In genomic region chr5:123512631-123513461, GRCh38 we compare ENCODE assay signal across 8 cellular contexts. TPM values are rescaled to one million over a fixed set of nuclear protein-coding genes. Genes with fewer than 3 reads are reported as not detected.
DNase-seq lines count a peak whose midpoint lies in the region; ATAC-seq and TF ChIP-seq lines count a peak whose summit lies in the region.

No MANE protein-coding gene starts in this region.

- H3K27ac ChIP-seq in adrenal gland (peak overlapping the region in 4 of 5 donors; percentile 84 to 98 (median 94)), hepatocyte (peak overlapping the region; percentile 90)

- no peaks in the 10 kb centered on the region for H3K9me3 ChIP-seq in adrenal gland (replicated peaks in 1 of 3)
- no peaks in the 10 kb centered on the region for H3K9me3 ChIP-seq in hepatocyte (ENCODE audit: low read depth)

- no peaks in the 10 kb centered on the region for H3K9me2 ChIP-seq in hepatocyte (replicated peaks; ENCODE audit: insufficient read depth)

- TF ChIP-seq CTCF in adrenal gland (IDR thresholded peaks at IDR 0.05): no peak
- TF ChIP-seq CTCF in hepatocyte (IDR thresholded peaks at IDR 0.05; ENCODE audit: poor library complexity): no peak

- H3K27me3 ChIP-seq in adrenal gland (no peaks in the 10 kb centered on the region), hepatocyte (no peaks in the 10 kb centered on the region)

- intact Hi-C loops in adrenal gland (cut with DNase I): no loop called here

- H3K4me3 ChIP-seq in adrenal gland (peak overlapping the region in 3 of 4 donors; percentile 5 to 93 (median 87)), hepatocyte (peak overlapping the region; percentile 39)

- H3K4me2 ChIP-seq in hepatocyte: peak overlapping the region; percentile 84

- WGBS in adrenal gland, 4 donors: 0 to 2% (median 1%) methylated on average over 9 to 46 of the region's 46 CpGs
- under 1% methylated on average over 7 of the region's 46 CpGs for WGBS in hepatocyte (ENCODE audit: low lambda C conversion rate, missing lambda C conversion rate)

- no peak for TF ChIP-seq POLR2A in adrenal gland (IDR thresholded peaks at IDR 0.05)

- ATAC-seq in GM19025 (IDR thresholded peaks at IDR 0.05; ENCODE audit: low read depth, unreplicated experiment): peak; percentile 20
- peak; percentile 29 for ATAC-seq in HG03342 (IDR thresholded peaks at IDR 0.05; ENCODE audit: unreplicated experiment)
- peak; percentile 20 for ATAC-seq in SK-N-SH treated with all-trans-retinoic acid at 6 μM for 48 hours

- H3K79me2 ChIP-seq in hepatocyte: peaks cover 51% of the 10 kb centered on the region

- H3K4me1 ChIP-seq in adrenal gland (replicated peaks in 1 of 2) (peaks cover 0 to 12% of the 10 kb centered on the region in 2 donors), hepatocyte (ENCODE audit: insufficient read depth) (peaks cover 9% of the 10 kb centered on the region)

- H4K20me1 ChIP-seq in hepatocyte (ENCODE audit: insufficient read depth, poor library complexity, severe bottlenecking): peaks cover 17% of the 10 kb centered on the region

- DNase-seq in AG08396 (ENCODE audit: low spot score): peak; percentile 27
- peak in 6 of 7 donors; percentile 8 to 56 (median 39) for DNase-seq in adrenal gland
- DNase-seq in hepatocyte (ENCODE audit: low spot score): peak; percentile 41
- peak; percentile 65 for DNase-seq in retina
- no peak for DNase-seq in NCI-H2196 (lab: John Stamatoyannopoulos, UW; ENCODE audit: unreplicated experiment)

- peak overlapping the region; percentile 44 for H2AFZ ChIP-seq in hepatocyte

- no peaks in the 10 kb centered on the region for H3K36me3 ChIP-seq in adrenal gland (replicated peaks in 1 of 2)
- no peaks in the 10 kb centered on the region for H3K36me3 ChIP-seq in hepatocyte (replicated peaks; ENCODE audit: insufficient read depth, low read depth)

TF ChIP-seq in SK-N-SH treated with all-trans-retinoic acid at 6 μM for 48 hours, 23 proteins besides CTCF, POLR2A, EP300 and RAD21:
- TF ChIP-seq ZFP30 (CRISPR knock-in tag; IDR thresholded peaks at IDR 0.05) (no peak), ISL1 (CRISPR knock-in tag; IDR thresholded peaks at IDR 0.05) (no peak), CREB5 (CRISPR knock-in tag; IDR thresholded peaks at IDR 0.05; ENCODE audit: low read depth) (no peak), ESRRG (CRISPR knock-in tag; IDR thresholded peaks at IDR 0.05) (no peak), OSR1 (CRISPR knock-in tag; IDR thresholded peaks at IDR 0.05) (no peak), SNAI2 (CRISPR knock-in tag; IDR thresholded peaks at IDR 0.05) (no peak), GLIS3 (CRISPR knock-in tag; IDR thresholded peaks at IDR 0.05) (no peak), TOX (CRISPR knock-in tag; IDR thresholded peaks at IDR 0.05; ENCODE audit: borderline replicate concordance) (no peak), PATZ1 (CRISPR knock-in tag; IDR thresholded peaks at IDR 0.05; ENCODE audit: borderline replicate concordance) (no peak), CSDC2 (CRISPR knock-in tag; IDR thresholded peaks at IDR 0.05) (no peak), RARB (CRISPR knock-in tag; IDR thresholded peaks at IDR 0.05) (no peak), ARNTL (CRISPR knock-in tag; IDR thresholded peaks at IDR 0.05; ENCODE audit: borderline replicate concordance, low read depth) (no peak), PPARA (CRISPR knock-in tag; IDR thresholded peaks at IDR 0.05; ENCODE audit: borderline replicate concordance) (no peak), ZNF565 (CRISPR knock-in tag; conservative IDR thresholded peaks at IDR 0.05; ENCODE audit: low read depth) (no peak), ZNF70 (CRISPR knock-in tag; IDR thresholded peaks at IDR 0.05) (no peak)
- TF ChIP-seq, protein P1, sequence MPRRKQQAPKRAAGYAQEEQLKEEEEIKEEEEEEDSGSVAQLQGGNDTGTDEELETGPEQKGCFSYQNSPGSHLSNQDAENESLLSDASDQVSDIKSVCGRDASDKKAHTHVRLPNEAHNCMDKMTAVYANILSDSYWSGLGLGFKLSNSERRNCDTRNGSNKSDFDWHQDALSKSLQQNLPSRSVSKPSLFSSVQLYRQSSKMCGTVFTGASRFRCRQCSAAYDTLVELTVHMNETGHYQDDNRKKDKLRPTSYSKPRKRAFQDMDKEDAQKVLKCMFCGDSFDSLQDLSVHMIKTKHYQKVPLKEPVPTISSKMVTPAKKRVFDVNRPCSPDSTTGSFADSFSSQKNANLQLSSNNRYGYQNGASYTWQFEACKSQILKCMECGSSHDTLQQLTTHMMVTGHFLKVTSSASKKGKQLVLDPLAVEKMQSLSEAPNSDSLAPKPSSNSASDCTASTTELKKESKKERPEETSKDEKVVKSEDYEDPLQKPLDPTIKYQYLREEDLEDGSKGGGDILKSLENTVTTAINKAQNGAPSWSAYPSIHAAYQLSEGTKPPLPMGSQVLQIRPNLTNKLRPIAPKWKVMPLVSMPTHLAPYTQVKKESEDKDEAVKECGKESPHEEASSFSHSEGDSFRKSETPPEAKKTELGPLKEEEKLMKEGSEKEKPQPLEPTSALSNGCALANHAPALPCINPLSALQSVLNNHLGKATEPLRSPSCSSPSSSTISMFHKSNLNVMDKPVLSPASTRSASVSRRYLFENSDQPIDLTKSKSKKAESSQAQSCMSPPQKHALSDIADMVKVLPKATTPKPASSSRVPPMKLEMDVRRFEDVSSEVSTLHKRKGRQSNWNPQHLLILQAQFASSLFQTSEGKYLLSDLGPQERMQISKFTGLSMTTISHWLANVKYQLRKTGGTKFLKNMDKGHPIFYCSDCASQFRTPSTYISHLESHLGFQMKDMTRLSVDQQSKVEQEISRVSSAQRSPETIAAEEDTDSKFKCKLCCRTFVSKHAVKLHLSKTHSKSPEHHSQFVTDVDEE (CRISPR knock-in tag; IDR thresholded peaks at IDR 0.05): no peak
- TF ChIP-seq, protein P2, sequence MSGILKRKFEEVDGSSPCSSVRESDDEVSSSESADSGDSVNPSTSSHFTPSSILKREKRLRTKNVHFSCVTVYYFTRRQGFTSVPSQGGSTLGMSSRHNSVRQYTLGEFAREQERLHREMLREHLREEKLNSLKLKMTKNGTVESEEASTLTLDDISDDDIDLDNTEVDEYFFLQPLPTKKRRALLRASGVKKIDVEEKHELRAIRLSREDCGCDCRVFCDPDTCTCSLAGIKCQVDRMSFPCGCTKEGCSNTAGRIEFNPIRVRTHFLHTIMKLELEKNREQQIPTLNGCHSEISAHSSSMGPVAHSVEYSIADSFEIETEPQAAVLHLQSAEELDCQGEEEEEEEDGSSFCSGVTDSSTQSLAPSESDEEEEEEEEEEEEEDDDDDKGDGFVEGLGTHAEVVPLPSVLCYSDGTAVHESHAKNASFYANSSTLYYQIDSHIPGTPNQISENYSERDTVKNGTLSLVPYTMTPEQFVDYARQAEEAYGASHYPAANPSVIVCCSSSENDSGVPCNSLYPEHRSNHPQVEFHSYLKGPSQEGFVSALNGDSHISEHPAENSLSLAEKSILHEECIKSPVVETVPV (CRISPR knock-in tag; IDR thresholded peaks at IDR 0.05): no peak

RNA-seq across cellular contexts. Expression of gene CSNK1G3, which starts 0.9 kb away (rescaled TPM):
- 10 to 100 TPM; 24.5 to 34.0 (median 31.0) TPM for total RNA-seq in adrenal gland
- polyA plus RNA-seq in adrenal gland: 10 to 100 TPM in 1 of 3 donors, 1 to 10 TPM in 2; 7.3 to 27.3 (median 9.5) TPM
- total RNA-seq in hepatocyte: 59.3 and 67.1 TPM in 2 replicates
- 20.8 and 26.1 TPM in 2 replicates for polyA plus RNA-seq in hepatocyte
